Comparison of ENCODE assay signal across 34 cellular contexts in genomic region chr4:46392421-46392820, GRCh38. TPM values are rescaled to one million over a fixed set of nuclear protein-coding genes. Genes with fewer than 3 reads are reported as not detected.
DNase-seq lines count a peak whose midpoint lies in the region; ATAC-seq and TF ChIP-seq lines count a peak whose summit lies in the region.
"Had no signal": no experiment of that assay in that cellular context is flagged by ENCODE, and none has a peak within 500 bp of the region (broad histone marks: within the 10 kb centered on the region; RNA-seq: fewer than 3 reads in every experiment).

No MANE protein-coding gene starts in this region.

- H4K91ac ChIP-seq in mesenchymal stem cell (ENCODE audit: low read length), result no peak overlapping the region

- intact Hi-C loops in ascending aorta (cut with DNase I), result no loop called here

- H3K27ac ChIP-seq in caudate nucleus (ENCODE audit: low read depth, low read length) (peak overlapping the region; percentile 55), mesenchymal stem cell (ENCODE audit: low read length, poor library complexity, severe bottlenecking) (no peak overlapping the region), ascending aorta (no peak overlapping the region)
- H3K27ac ChIP-seq: esophagus muscularis mucosa, GM23248, pancreas, right atrium auricular region, thoracic aorta, VCaP had no signal

- CTCF ChIA-PET in HEK293T (lab: Yijun Ruan, JAX), result no interaction called here

- H2AK5ac ChIP-seq in mesenchymal stem cell (ENCODE audit: low read length, severe bottlenecking), result no peak overlapping the region

- peaks cover 11% of the 10 kb centered on the region for H3K4me1 Mint-ChIP-seq in stimulated activated memory B cell treated with anti-CD40 and anti-IgM and Interleukin-4, amounts not matched to agents 10 μg/mL and 1 μg/mL and 100 μg/mL, for 72 hours

- no peak overlapping the region for H2BK120ac ChIP-seq in mesenchymal stem cell (ENCODE audit: low read depth, low read length)

- no peak overlapping the region for H3K27ac Mint-ChIP-seq in stimulated activated memory B cell treated with anti-CD40 and anti-IgM and Interleukin-4, amounts not matched to agents 10 μg/mL and 1 μg/mL and 100 μg/mL, for 72 hours
- H3K27ac Mint-ChIP-seq: activated CD4-positive, alpha-beta T cell treated with anti-CD3 and anti-CD28 coated beads, Interleukin-2, amount 10 ng/mL, durations not matched to agents 7 days and 5 days; activated naive CD8-positive, alpha-beta T cell treated with anti-CD3 and anti-CD28 coated beads for 36 hours; CD4-positive, CD25-positive, alpha-beta regulatory T cell; dendritic cell treated with granulocyte-macrophage colony-stimulating factor and Interleukin-4, amounts not matched to agents 40 ng/mL and 50 ng/mL, for 4 days; endodermal cell; nephron progenitor cell; stimulated activated naive CD8-positive, alpha-beta T cell treated with anti-CD3 and anti-CD28 coated beads, Interleukin-15, Interleukin-2, amounts not matched to agents 100 ng/mL and 50 ng/mL, for 24 hours had no signal

- peak; percentile 45 for DNase-seq in Ammon's horn (ENCODE audit: low spot score)
- DNase-seq in NCI-H82 treated with DMSO at 0.1 percent for 48 hours (lab: John Stamatoyannopoulos, UW; ENCODE audit: unreplicated experiment), result peak; percentile 20
- peak in 26 of 61 donors; percentile 2 to 67 (median 18) for DNase-seq in caudate nucleus (lab: John Stamatoyannopoulos, UW)
- peak; percentile 48 for DNase-seq in mesenchymal stem cell
- no peak for DNase-seq in HEK293T (ENCODE audit: extremely low spot score)
- no peak for DNase-seq in globus pallidus (ENCODE audit: low spot score)
- no peak for DNase-seq in ascending aorta (ENCODE audit: low spot score in 2 of 2)
- DNase-seq: activated CD4-positive, alpha-beta T cell treated with anti-CD3 and anti-CD28 coated beads, Interleukin-2, amount 10 ng/mL, durations not matched to agents 7 days and 5 days; activated gamma-delta T cell; activated naive CD8-positive, alpha-beta T cell treated with anti-CD3 and anti-CD28 coated beads for 36 hours; activated T-cell treated with anti-CD3 and anti-CD28 coated beads, Interleukin-2, amount 50 U/mL, for 1 hour; CD4-positive, CD25-positive, alpha-beta regulatory T cell; central memory CD4-positive, alpha-beta T cell; endodermal cell; GM23248; left cardiac atrium; NCI-H1105 treated with DMSO at 0.1 percent for 48 hours; NCI-H2029 treated with DMSO at 0.1 percent for 48 hours; NCI-H524 treated with DMSO at 0.1 percent for 48 hours; nephron progenitor cell; NK-92 treated with Interleukin-12 subunit alpha and Interleukin-12 subunit beta, amount 100 ng/mL, for 24 hours; pancreas; SIG-M5; small intestine; T-helper 9 cell had no signal

- H4K8ac ChIP-seq in mesenchymal stem cell (ENCODE audit: low read length), result no peak overlapping the region

- H3K4me2 ChIP-seq in mesenchymal stem cell (ENCODE audit: low read length, poor library complexity, severe bottlenecking), result no peak overlapping the region

- no peak overlapping the region for H2BK12ac ChIP-seq in mesenchymal stem cell (ENCODE audit: low read length in 2 of 2)

- H3K36me3 Mint-ChIP-seq in stimulated activated memory B cell treated with anti-CD40 and anti-IgM and Interleukin-4, amounts not matched to agents 10 μg/mL and 1 μg/mL and 100 μg/mL, for 72 hours, result no peaks in the 10 kb centered on the region
- H3K36me3 Mint-ChIP-seq: activated naive CD8-positive, alpha-beta T cell treated with anti-CD3 and anti-CD28 coated beads for 36 hours; CD4-positive, CD25-positive, alpha-beta regulatory T cell had no signal

- TF ChIP-seq CTCF in ascending aorta (IDR thresholded peaks at IDR 0.05), result no peak

- H3K9me3 ChIP-seq in mesenchymal stem cell (ENCODE audit: control insufficient read depth, low read length), result no peaks in the 10 kb centered on the region
- H3K9me3 ChIP-seq in ascending aorta, result no peaks in the 10 kb centered on the region
- H3K9me3 ChIP-seq: esophagus muscularis mucosa, pancreas, right atrium auricular region, thoracic aorta had no signal

- H3K4me1 ChIP-seq in mesenchymal stem cell (ENCODE audit: control insufficient read depth, insufficient read depth, low read depth, low read length), result peaks cover 16% of the 10 kb centered on the region
- no peaks in the 10 kb centered on the region for H3K4me1 ChIP-seq in ascending aorta

- no peak overlapping the region for H3K4me3 Mint-ChIP-seq in stimulated activated memory B cell treated with anti-CD40 and anti-IgM and Interleukin-4, amounts not matched to agents 10 μg/mL and 1 μg/mL and 100 μg/mL, for 72 hours
- H3K4me3 Mint-ChIP-seq: activated CD4-positive, alpha-beta T cell treated with anti-CD3 and anti-CD28 coated beads, Interleukin-2, amount 10 ng/mL, durations not matched to agents 7 days and 5 days; activated naive CD8-positive, alpha-beta T cell treated with anti-CD3 and anti-CD28 coated beads for 36 hours; CD4-positive, CD25-positive, alpha-beta regulatory T cell; dendritic cell treated with granulocyte-macrophage colony-stimulating factor and Interleukin-4, amounts not matched to agents 40 ng/mL and 50 ng/mL, for 4 days; endodermal cell; nephron progenitor cell; stimulated activated naive CD8-positive, alpha-beta T cell treated with anti-CD3 and anti-CD28 coated beads, Interleukin-15, Interleukin-2, amounts not matched to agents 100 ng/mL and 50 ng/mL, for 24 hours had no signal

- H2BK15ac ChIP-seq in mesenchymal stem cell (ENCODE audit: low read depth, poor library complexity, severe bottlenecking), result no peak overlapping the region

- H3K4ac ChIP-seq in mesenchymal stem cell (ENCODE audit: low read depth in 1 of 2, low read length in 2 of 2), result no peak overlapping the region

- no peak overlapping the region for H3K9ac ChIP-seq in mesenchymal stem cell (ENCODE audit: low read length)
- H3K9ac ChIP-seq: GM23248 had no signal

- H2BK5ac ChIP-seq in mesenchymal stem cell (ENCODE audit: low read depth, low read length, poor library complexity, severe bottlenecking), result no peak overlapping the region

- WGBS in mesenchymal stem cell, result 13% methylated on average over 1 of the region's 1 CpG

- H3K36me3 ChIP-seq in mesenchymal stem cell (ENCODE audit: control insufficient read depth in 1 of 2, insufficient read depth in 2 of 2, low read depth in 1 of 2, low read length in 2 of 2), result no peaks in the 10 kb centered on the region
- no peaks in the 10 kb centered on the region for H3K36me3 ChIP-seq in ascending aorta
- H3K36me3 ChIP-seq: esophagus muscularis mucosa, pancreas, right atrium auricular region, thoracic aorta had no signal

- no peak for ATAC-seq in stimulated activated memory B cell treated with anti-CD40 and anti-IgM and Interleukin-4, amounts not matched to agents 10 μg/mL and 1 μg/mL and 100 μg/mL, for 72 hours
- ATAC-seq: left cardiac atrium, Panc1, pancreas had no signal

- POLR2A ChIA-PET in HEK293T (lab: Yijun Ruan, JAX), result no interaction called here

- H3K27me3 ChIP-seq in mesenchymal stem cell (ENCODE audit: control insufficient read depth in 1 of 2, insufficient read depth in 1 of 2, low read length in 2 of 2) (peaks cover 31 to 33% of the 10 kb centered on the region in 2 experiments), ascending aorta (no peaks in the 10 kb centered on the region)

- no peak overlapping the region for H3K23ac ChIP-seq in mesenchymal stem cell (ENCODE audit: low read length in 2 of 2)

- H2AFZ ChIP-seq in mesenchymal stem cell (ENCODE audit: low read depth, low read length), result no peak overlapping the region
- H2AFZ ChIP-seq: GM23248 had no signal

- no peaks in the 10 kb centered on the region for H3K79me1 ChIP-seq in mesenchymal stem cell (replicated peaks; ENCODE audit: low read length, poor library complexity, severe bottlenecking)

- no peak overlapping the region for H3K4me3 ChIP-seq in mesenchymal stem cell (ENCODE audit: insufficient read depth in 1 of 2, low read depth in 1 of 2, low read length in 2 of 2)
- no peak overlapping the region for H3K4me3 ChIP-seq in ascending aorta
- H3K4me3 ChIP-seq: esophagus muscularis mucosa, GM23248, pancreas, right atrium auricular region, thoracic aorta had no signal

- peaks cover 12% of the 10 kb centered on the region for H3K9me3 Mint-ChIP-seq in stimulated activated memory B cell treated with anti-CD40 and anti-IgM and Interleukin-4, amounts not matched to agents 10 μg/mL and 1 μg/mL and 100 μg/mL, for 72 hours
- H3K9me3 Mint-ChIP-seq: activated CD4-positive, alpha-beta T cell treated with anti-CD3 and anti-CD28 coated beads, Interleukin-2, amount 10 ng/mL, durations not matched to agents 7 days and 5 days; dendritic cell treated with granulocyte-macrophage colony-stimulating factor and Interleukin-4, amounts not matched to agents 40 ng/mL and 50 ng/mL, for 4 days; endodermal cell; nephron progenitor cell; stimulated activated naive CD8-positive, alpha-beta T cell treated with anti-CD3 and anti-CD28 coated beads, Interleukin-15, Interleukin-2, amounts not matched to agents 100 ng/mL and 50 ng/mL, for 24 hours had no signal

- H3K27me3 Mint-ChIP-seq in stimulated activated memory B cell treated with anti-CD40 and anti-IgM and Interleukin-4, amounts not matched to agents 10 μg/mL and 1 μg/mL and 100 μg/mL, for 72 hours, result peaks cover 34% of the 10 kb centered on the region

- H3K14ac ChIP-seq in mesenchymal stem cell (ENCODE audit: low read length in 2 of 2), result no peak overlapping the region

- no peak overlapping the region for H3K18ac ChIP-seq in mesenchymal stem cell (ENCODE audit: low read depth in 1 of 2, low read length in 2 of 2)

TF ChIP-seq in HEK293T, 16 proteins besides CTCF, POLR2A, EP300 and RAD21:
- no peak for TF ChIP-seq ARNT (IDR thresholded peaks at IDR 0.05)
- no peak for TF ChIP-seq ELF4 (IDR thresholded peaks at IDR 0.05)
- TF ChIP-seq CTBP1 (IDR thresholded peaks at IDR 0.05; ENCODE audit: borderline replicate concordance), result no peak
TF ChIP-seq in HEK293T: peak in this region for 0.

RNA-seq across cellular contexts. Expression of gene GABRA2, which starts 2.5 kb away (rescaled TPM):
- 21.3 TPM for polyA plus RNA-seq in mesenchymal stem cell (2013, experiment 1 of 2)
- polyA plus RNA-seq in mesenchymal stem cell (2013, experiment 2 of 2), result 21.7 TPM
- 0.32 TPM for total RNA-seq in ascending aorta
- total RNA-seq: activated CD4-positive, alpha-beta T cell treated with anti-CD3 and anti-CD28 coated beads, Interleukin-2, amount 10 ng/mL, durations not matched to agents 7 days and 5 days; activated CD8-positive, alpha-beta memory T cell treated with anti-CD3 and anti-CD28 coated beads for 36 hours; activated naive CD8-positive, alpha-beta T cell treated with anti-CD3 and anti-CD28 coated beads for 36 hours; CD4-positive, CD25-positive, alpha-beta regulatory T cell; GM23248 had no signal
- polyA plus RNA-seq: CD4-positive, CD25-positive, alpha-beta regulatory T cell; GM23248 had no signal

Comparison
In these comparisons a context has a peak if more than half of its experiments do, and no peak if none do; other contexts are left out.
1. DNase-seq: peak in Ammon's horn (single experiment), NCI-H82 treated with DMSO at 0.1 percent for 48 hours (single experiment) and mesenchymal stem cell (single experiment); none in HEK293T (single experiment), globus pallidus (single experiment) and ascending aorta (0 of 2).